ENCODE assay signal across 8 cellular contexts in the genomic region with DNA sequence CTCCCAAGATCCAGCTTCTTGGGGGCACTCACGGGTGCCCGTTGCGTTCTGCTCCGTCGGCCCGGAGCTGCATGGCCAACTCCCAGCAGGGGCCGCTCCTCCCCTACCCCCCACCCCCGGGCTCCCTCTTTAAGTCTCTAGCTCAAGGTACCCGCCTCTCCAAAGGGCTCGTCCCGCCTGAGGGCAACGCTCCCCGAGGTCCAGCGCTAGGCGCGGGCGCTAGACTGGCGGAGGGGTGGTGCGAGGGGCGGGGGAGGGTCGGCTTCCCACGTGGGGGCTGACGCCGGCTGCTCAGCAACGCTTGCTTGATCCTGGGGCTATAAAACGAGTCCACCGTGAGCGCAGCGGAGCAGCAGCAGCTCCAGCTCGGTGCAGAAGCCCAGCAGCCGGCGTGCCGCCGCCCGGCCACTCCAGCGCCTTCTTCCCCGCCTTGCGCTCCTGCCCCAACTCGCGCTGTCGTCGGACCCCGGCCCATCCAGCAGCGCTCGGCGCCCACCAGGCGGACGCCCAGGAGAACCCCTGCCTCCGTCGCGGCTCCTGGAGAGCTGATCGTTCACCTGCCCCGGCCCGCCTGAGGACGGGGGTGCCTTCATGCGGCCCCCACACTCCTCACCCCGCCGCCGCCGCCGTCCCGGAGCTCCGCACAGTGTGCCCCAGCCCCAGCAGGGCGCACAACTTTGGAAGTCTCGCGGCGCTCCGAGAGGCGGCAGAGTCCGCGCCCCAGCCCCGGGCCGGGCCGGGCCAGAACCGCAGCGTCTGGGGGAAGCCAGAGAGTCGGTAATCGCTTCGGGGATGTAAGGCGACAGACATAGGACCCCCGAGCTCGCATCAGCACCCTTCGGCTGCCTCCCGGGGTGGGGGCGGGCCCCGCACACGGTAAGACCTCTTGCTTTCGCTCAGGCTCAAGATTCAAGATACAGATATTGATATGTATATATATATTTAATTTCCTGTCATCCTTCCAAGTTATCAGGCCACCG. TPM values are rescaled to one million over a fixed set of nuclear protein-coding genes. Genes with fewer than 3 reads are reported as not detected.
DNase-seq lines count a peak whose midpoint lies in the region; ATAC-seq and TF ChIP-seq lines count a peak whose summit lies in the region.

A gene (plus strand): TSS at position 348 of the 980 bp plus-strand sequence. CDS start 968 bp downstream, outside the sequence.

- no peak within 1 kb of the TSS for H3K27ac ChIP-seq in hepatocyte
- H3K27ac ChIP-seq in psoas muscle = no peak within 1 kb of the TSS

- H4K20me1 ChIP-seq in hepatocyte (ENCODE audit: insufficient read depth, poor library complexity, severe bottlenecking) = no peaks in the 10 kb centered on the region

- H3K9me3 ChIP-seq in hepatocyte (ENCODE audit: low read depth) (no peaks in the 10 kb centered on the region), psoas muscle (no peaks in the 10 kb centered on the region)

- DNase-seq in DMS53 treated with DMSO at 0.1 percent for 48 hours (lab: John Stamatoyannopoulos, UW; ENCODE audit: unreplicated experiment) (peak; percentile 63), HFF-Myc (ENCODE audit: extremely low read depth, low read depth) (no peak), NCI-H748 (lab: John Stamatoyannopoulos, UW; ENCODE audit: unreplicated experiment) (peak; percentile 90), amniotic epithelial cell (ENCODE audit: low read depth) (peak; percentile 31), hepatocyte (ENCODE audit: low spot score) (peak; percentile 74), psoas muscle (peak in 1 of 2 donors; percentile 23)
- DNase-seq in NK-92 treated with Interleukin-12 subunit alpha and Interleukin-12 subunit beta, amount 100 ng/mL, for 24 hours (lab: John Stamatoyannopoulos, UW) = no peak

- H2AFZ ChIP-seq in hepatocyte = peak within 1 kb of the TSS; percentile 85

- no peaks in the 10 kb centered on the region for H3K36me3 ChIP-seq in hepatocyte (replicated peaks; ENCODE audit: insufficient read depth, low read depth)
- H3K36me3 ChIP-seq in psoas muscle (ENCODE audit: insufficient read depth in 1 of 2, low read depth in 1 of 2) = no peaks in the 10 kb centered on the region

- H3K9me2 ChIP-seq in hepatocyte (replicated peaks; ENCODE audit: insufficient read depth) = no peaks in the 10 kb centered on the region

- peaks cover 57% of the 10 kb centered on the region for H3K27me3 ChIP-seq in hepatocyte
- H3K27me3 ChIP-seq in psoas muscle (ENCODE audit: insufficient read depth in 3 of 3, low read length in 2 of 3) = peaks cover 0 to 75% (median 15%) of the 10 kb centered on the region in 3 donors

- WGBS in hepatocyte (ENCODE audit: low lambda C conversion rate, missing lambda C conversion rate) = 2% methylated on average over 74 of the region's 89 CpGs
- 1% methylated on average over 69 to 89 of the region's 89 CpGs for WGBS in psoas muscle, 3 donors

- TF ChIP-seq CTCF in HFF-Myc (IDR thresholded peaks at IDR 0.05; ENCODE audit: low read depth, low read length, missing control alignments) = no peak
- peak; percentile 15 for TF ChIP-seq CTCF in hepatocyte (IDR thresholded peaks at IDR 0.05; ENCODE audit: poor library complexity)
- TF ChIP-seq CTCF in psoas muscle (IDR thresholded peaks at IDR 0.05) = no peak

- intact Hi-C loops in psoas muscle (cut with DNase I) = loop anchor here (1.0 to 5.0 kb wide), 4 partner anchors 130 to 520 kb away; no protein-coding TSS in a partner anchor

- H3K4me3 ChIP-seq in HFF-Myc (replicated peaks; ENCODE audit: low read depth, low read length) (peak within 1 kb of the TSS; percentile 25), hepatocyte (peak within 1 kb of the TSS; percentile 51), psoas muscle (peak within 1 kb of the TSS; percentile 67)

- ATAC-seq in psoas muscle = peak; percentile 61 to 76 (median 66)
- no peak for ATAC-seq in GM21515 (IDR thresholded peaks at IDR 0.05; ENCODE audit: unreplicated experiment)

- H3K4me2 ChIP-seq in hepatocyte = peak within 1 kb of the TSS; percentile 98

- H3K4me1 ChIP-seq in hepatocyte (ENCODE audit: insufficient read depth) (peaks cover 26% of the 10 kb centered on the region), psoas muscle (peaks cover 16% of the 10 kb centered on the region)

- no peaks in the 10 kb centered on the region for H3K79me2 ChIP-seq in hepatocyte

RNA-seq across cellular contexts. Expression of the gene that starts here (rescaled TPM):
- 1.6 and 1.9 TPM in 2 replicates for total RNA-seq in hepatocyte
- 0.84 and 1.8 TPM in 2 replicates for polyA plus RNA-seq in hepatocyte
- total RNA-seq in psoas muscle = under 1 TPM; 0.30 to 0.48 (median 0.46) TPM
- 10 to 100 TPM in 1 of 3 donors, under 1 TPM in 2; 0.12 to 17.2 (median 0.15) TPM for polyA plus RNA-seq in psoas muscle

Comparison
In these comparisons a context has a peak if more than half of its experiments do, and no peak if none do; other contexts are left out.
1. DNase-seq: peak in DMS53 treated with DMSO at 0.1 percent for 48 hours (single experiment), NCI-H748 (single experiment), amniotic epithelial cell (single experiment) and hepatocyte (single experiment); none in HFF-Myc (single experiment) and NK-92 treated with Interleukin-12 subunit alpha and Interleukin-12 subunit beta, amount 100 ng/mL, for 24 hours (single experiment).
2. Peak in every context shown above with its lines, with median percentiles within 50 percentile points of each other: H3K4me3 ChIP-seq.